8 cellular contexts compared by ENCODE assay signal in genomic region chr16:89489040-89489721, GRCh38. TPM values are rescaled to one million over a fixed set of nuclear protein-coding genes. Genes with fewer than 3 reads are reported as not detected.
DNase-seq lines count a peak whose midpoint lies in the region; ATAC-seq and TF ChIP-seq lines count a peak whose summit lies in the region.

No MANE protein-coding gene starts in this region.

- peak in 3 of 4 donors; percentile 26 to 72 (median 65) for TF ChIP-seq POLR2A in esophagus squamous epithelium (IDR thresholded peaks at IDR 0.05)

- no peaks in the 10 kb centered on the region for H3K27me3 ChIP-seq in esophagus squamous epithelium

- H3K36me3 ChIP-seq in esophagus squamous epithelium: no peaks in the 10 kb centered on the region

- 0 to 4% methylated on average over 8 to 19 of the region's 49 CpGs for WGBS in esophagus squamous epithelium, 2 donors

- H3K27ac ChIP-seq in esophagus squamous epithelium: peak overlapping the region; percentile 98 to 100 (median 99)

- peak in 5 of 6 experiments; percentile 10 to 47 (median 35) for TF ChIP-seq CTCF in esophagus squamous epithelium (IDR thresholded peaks at IDR 0.05)

- H3K4me1 ChIP-seq in esophagus squamous epithelium: peaks cover 38 to 71% (median 57%) of the 10 kb centered on the region in 3 donors

- ATAC-seq in HG03354 (IDR thresholded peaks at IDR 0.05; ENCODE audit: poor library complexity, severe bottlenecking, unreplicated experiment) (peak; percentile 26), HG02884 (IDR thresholded peaks at IDR 0.05; ENCODE audit: unreplicated experiment) (no peak)

- H3K9me3 ChIP-seq in esophagus squamous epithelium: no peaks in the 10 kb centered on the region

- DNase-seq in ELR (ENCODE audit: low read depth) (peak; percentile 94), esophagus squamous epithelium (lab: John Stamatoyannopoulos, UW) (peak; percentile 64), myocyte (ENCODE audit: low read depth) (peak; percentile 81)
- peak; percentile 85 to 86 for DNase-seq in activated T-cell treated with anti-CD3 and anti-CD28 coated beads, Interleukin-2, amount 50 U/mL, for 48 hours
- DNase-seq in stimulated activated CD8-positive, alpha-beta memory T cell treated with anti-CD3 and anti-CD28 coated beads, Interleukin-7, amount 100 ng/mL, for 1 hour (ENCODE audit: low read depth in 2 of 2): peak; percentile 51 to 60

- intact Hi-C loops in esophagus squamous epithelium (cut with DNase I): no loop called here

- peak overlapping the region; percentile 82 to 100 (median 97) for H3K4me3 ChIP-seq in esophagus squamous epithelium

TF ChIP-seq in PFSK-1, 5 proteins besides CTCF, POLR2A, EP300 and RAD21:
- peak; percentile 91; the same call in 1 of the 2 replicates for TF ChIP-seq SIN3A (IDR thresholded peaks at IDR 0.05; ENCODE audit: borderline replicate concordance, insufficient read depth, low read length)
- TF ChIP-seq TAF1 (IDR thresholded peaks at IDR 0.05; ENCODE audit: borderline replicate concordance, insufficient read depth, low read length): peak; percentile 75; the same call in 1 of the 2 replicates
- TF ChIP-seq POLR2AphosphoS5 (IDR thresholded peaks at IDR 0.05; ENCODE audit: low read depth, low read length): peak; percentile 61; the same call in 1 of the 2 replicates
- peak; percentile 9 to 53; a peak in 1 of 4 replicates for TF ChIP-seq REST (IDR thresholded peaks at IDR 0.05; ENCODE audit: insufficient read depth in 1 of 2, low read depth in 2 of 2, low read length in 2 of 2)
- no peak for TF ChIP-seq FOXP2 (optimal IDR thresholded peaks at IDR 0.05; ENCODE audit: borderline replicate concordance, extremely low read depth, extremely low read length, insufficient read depth)
TF ChIP-seq in PFSK-1: peak in this region for 4.

RNA-seq across cellular contexts. Expression of gene ANKRD11, which starts 1.2 kb away (rescaled TPM):
- 194 TPM for polyA plus RNA-seq in PFSK-1 (2012; ENCODE audit: insufficient read length, low read depth)
- total RNA-seq in esophagus squamous epithelium (10 to 100 TPM; 51.0 to 72.7 (median 66.9) TPM), myocyte (34.2 and 37.1 TPM in 2 replicates)
- 85.5 TPM for polyA plus RNA-seq in myocyte (2012)

RNA-seq across cellular contexts. Expression of gene SPG7, which starts 19.0 kb away (rescaled TPM):
- polyA plus RNA-seq in PFSK-1 (2012; ENCODE audit: insufficient read length, low read depth): 91.3 TPM
- 100 to 1,000 TPM in 1 of 4 donors, 10 to 100 TPM in 3; 65.0 to 104 (median 84.9) TPM for total RNA-seq in esophagus squamous epithelium
- 196 and 234 TPM in 2 replicates for total RNA-seq in myocyte
- polyA plus RNA-seq in myocyte (2012): 82.4 TPM
